10 cellular contexts compared by ENCODE assay signal in genomic region chr5:95669540-95669939, GRCh38. TPM values are rescaled to one million over a fixed set of nuclear protein-coding genes. Genes with fewer than 3 reads are reported as not detected.
DNase-seq lines count a peak whose midpoint lies in the region; FAIRE-seq and TF ChIP-seq lines count a peak whose summit lies in the region.
"Had no signal": no experiment of that assay in that cellular context is flagged by ENCODE, and none has a peak within 500 bp of the region (broad histone marks: within the 10 kb centered on the region; RNA-seq: fewer than 3 reads in every experiment).

No MANE protein-coding gene starts in this region.

- H3K27me3 ChIP-seq in H9 (ENCODE audit: insufficient read depth, low read length), result no peaks in the 10 kb centered on the region

- H3K27ac ChIP-seq in H9 (ENCODE audit: insufficient read length, low read depth, low read length) (no peak overlapping the region), kidney (ENCODE audit: low read depth in 2 of 2, low read length in 2 of 2) (no peak overlapping the region)
- H3K27ac ChIP-seq: HL-60 had no signal

- H3K79me2 ChIP-seq in H9 (ENCODE audit: insufficient read depth, low read length), result no peaks in the 10 kb centered on the region

- H3K27me3 Mint-ChIP-seq in H9 (ENCODE audit: low read depth), result peaks cover 4% of the 10 kb centered on the region; the same call in 1 of the 2 replicates

- H2BK12ac ChIP-seq in H9 (ENCODE audit: insufficient read length, low read depth, low read length), result no peak overlapping the region

- no peak overlapping the region for H3K56ac ChIP-seq in H9 (ENCODE audit: insufficient read length, low read depth, low read length)

- H4K91ac ChIP-seq in H9 (ENCODE audit: insufficient read length, low read depth, low read length), result no peak overlapping the region

- no peaks in the 10 kb centered on the region for H3K36me3 Mint-ChIP-seq in H9 (ENCODE audit: insufficient read depth in 1 of 3, low read depth in 3 of 3)

- no peak overlapping the region for H2AFZ ChIP-seq in H9 (ENCODE audit: low read length)

- no peak overlapping the region for H2BK20ac ChIP-seq in H9 (ENCODE audit: low read depth, low read length, poor library complexity, severe bottlenecking)

- no peak overlapping the region for H3K14ac ChIP-seq in H9 (ENCODE audit: insufficient read depth, low read length)

- no peak overlapping the region for H3K4me2 ChIP-seq in H9 (ENCODE audit: insufficient read depth, insufficient read length, low read length)

- H3K4ac ChIP-seq in H9 (ENCODE audit: low read depth, low read length), result no peak overlapping the region

- no peak overlapping the region for H3K4me3 Mint-ChIP-seq in H9

- H3K9ac ChIP-seq in H9 (ENCODE audit: extremely low read depth, insufficient read length, low read length), result no peak overlapping the region
- H3K9ac ChIP-seq in kidney (ENCODE audit: low read length in 2 of 2), result no peak overlapping the region

- H3K9me3 ChIP-seq in H9 (ENCODE audit: control insufficient read depth, low read depth, low read length) (no peaks in the 10 kb centered on the region), kidney (ENCODE audit: control insufficient read depth in 1 of 2, low read length in 2 of 2) (no peaks in the 10 kb centered on the region)

- H3K27ac Mint-ChIP-seq in H9, result no peak overlapping the region

- TF ChIP-seq CTCF in H9 (conservative IDR thresholded peaks at IDR 0.05), result no peak
- no peak for TF ChIP-seq CTCF in cardiac fibroblast (IDR thresholded peaks at IDR 0.05; ENCODE audit: low read depth, low read length)
- no peak for TF ChIP-seq CTCF in kidney (IDR thresholded peaks at IDR 0.05; ENCODE audit: borderline replicate concordance, extremely low read depth, insufficient read depth)

- H3K4me1 ChIP-seq in H9 (ENCODE audit: insufficient read depth, low read length) (no peaks in the 10 kb centered on the region), kidney (ENCODE audit: control insufficient read depth in 1 of 2, insufficient read depth in 1 of 2, low read depth in 1 of 2, low read length in 2 of 2) (no peaks in the 10 kb centered on the region)

- no peaks in the 10 kb centered on the region for H3K23me2 ChIP-seq in H9 (ENCODE audit: insufficient read length, low read depth, low read length, poor library complexity, severe bottlenecking)

- H2BK5ac ChIP-seq in H9 (ENCODE audit: insufficient read length, low read length), result no peak overlapping the region

- no peak overlapping the region for H3T11ph ChIP-seq in H9 (ENCODE audit: low read length)

- no peak overlapping the region for H2AK5ac ChIP-seq in H9 (ENCODE audit: insufficient read length, low read length)

- H3K4me3 ChIP-seq in cardiac fibroblast (replicated peaks in 1 of 2; ENCODE audit: low read depth in 2 of 2, low read length in 2 of 2), result no peak overlapping the region
- H3K4me3 ChIP-seq in kidney (ENCODE audit: low read length in 2 of 2), result no peak overlapping the region
- H3K4me3 ChIP-seq in skeletal muscle cell (ENCODE audit: low read depth, low read length), result no peak overlapping the region

- H2BK15ac ChIP-seq in H9 (ENCODE audit: low read depth, low read length), result no peak overlapping the region

- intact Hi-C loops in kidney (cut with DNase I), result no loop called here

- peaks cover 3% of the 10 kb centered on the region in 2 experiments; a peak in 1 of 4 replicates for H3K4me1 Mint-ChIP-seq in H9

- H4K8ac ChIP-seq in H9 (replicated peaks; ENCODE audit: insufficient read length, low read depth, low read length), result no peak overlapping the region

- WGBS in H9 (ENCODE audit: extremely low coverage, insufficient read length, low lambda C conversion rate), result no CpG with 5 or more reads among the region's 4 CpGs

- no peak overlapping the region for H3K18ac ChIP-seq in H9 (ENCODE audit: insufficient read length, low read depth, low read length)

- H4K20me1 ChIP-seq in H9 (ENCODE audit: control insufficient read depth, insufficient read depth, insufficient read length), result no peaks in the 10 kb centered on the region

- FAIRE-seq in kidney (lab: Jason Lieb, UNC), result no peak

- H3K9me3 Mint-ChIP-seq in H9, result no peaks in the 10 kb centered on the region

- no peak overlapping the region for H4K5ac ChIP-seq in H9 (ENCODE audit: insufficient read length, low read depth, low read length)

- no peak overlapping the region for H2BK120ac ChIP-seq in H9 (ENCODE audit: low read depth, low read length, poor library complexity, severe bottlenecking)

- no peaks in the 10 kb centered on the region for H3K36me3 ChIP-seq in kidney (ENCODE audit: control insufficient read depth in 1 of 2, insufficient read depth in 2 of 2, low read length in 2 of 2)

- DNase-seq in H9 (peak; percentile 35), cardiac fibroblast (ENCODE audit: low read depth in 2 of 2) (peak; percentile 93 to 98), kidney (peak; percentile 77), skeletal muscle cell (ENCODE audit: low read depth) (peak; percentile 98), germinal center (ENCODE audit: low spot score) (no peak), OCI-M2 (lab: John Stamatoyannopoulos, UW; ENCODE audit: unreplicated experiment) (no peak), NCI-H510A (lab: John Stamatoyannopoulos, UW) (no peak)
- DNase-seq in activated effector memory CD4-positive, alpha-beta T cell treated with Interleukin-2 at 50 U/mL for 16 hours, result no peak

- H3K79me1 ChIP-seq in H9 (ENCODE audit: insufficient read depth, low read depth, low read length, poor library complexity, severe bottlenecking), result no peaks in the 10 kb centered on the region

- no peak overlapping the region for H3K23ac ChIP-seq in H9 (ENCODE audit: insufficient read length, low read depth, low read length)

RNA-seq across cellular contexts. Expression of gene SPATA9, which starts 13.3 kb away (rescaled TPM):
- total RNA-seq in H9 (2021) (not detected in 2 replicates), kidney (1.0 TPM)
- 1.1 TPM for polyA plus RNA-seq in kidney (ENCODE audit: insufficient read depth, low read depth, low replicate concordance)
- total RNA-seq: T-helper 1 cell treated with Interleukin-12 subunit alpha and Interleukin-12 subunit beta and Interleukin-4 antibody, amounts not matched to agents 30 ng/mL and 1 ng/mL, for 36 hours had no signal

RNA-seq across cellular contexts. Expression of gene RFESD, which starts 23.0 kb away (rescaled TPM):
- total RNA-seq in H9 (2021), result 1.7 and 2.6 TPM in 2 replicates
- total RNA-seq in kidney, result 2.6 TPM
- polyA plus RNA-seq in kidney (ENCODE audit: insufficient read depth, low read depth, low replicate concordance), result 4.0 TPM

RNA-seq across cellular contexts. Expression of gene GPR150, which starts 49.7 kb away (rescaled TPM):
- total RNA-seq in H9 (2021) (0.11 TPM in 1 of 2 replicates, not detected in the other), kidney (0.16 TPM)
- 0.19 TPM for polyA plus RNA-seq in kidney (ENCODE audit: insufficient read depth, low read depth, low replicate concordance)

Comparison
In these comparisons a context has a peak if more than half of its experiments do, and no peak if none do; other contexts are left out.
1. DNase-seq: peak in H9 (single experiment), cardiac fibroblast (2 of 2), kidney (single experiment) and skeletal muscle cell (single experiment); none in germinal center (single experiment), OCI-M2 (single experiment), NCI-H510A (single experiment) and activated effector memory CD4-positive, alpha-beta T cell treated with Interleukin-2 at 50 U/mL for 16 hours (single experiment).